Comparison of ENCODE assay signal across 11 cellular contexts in the genomic region with DNA sequence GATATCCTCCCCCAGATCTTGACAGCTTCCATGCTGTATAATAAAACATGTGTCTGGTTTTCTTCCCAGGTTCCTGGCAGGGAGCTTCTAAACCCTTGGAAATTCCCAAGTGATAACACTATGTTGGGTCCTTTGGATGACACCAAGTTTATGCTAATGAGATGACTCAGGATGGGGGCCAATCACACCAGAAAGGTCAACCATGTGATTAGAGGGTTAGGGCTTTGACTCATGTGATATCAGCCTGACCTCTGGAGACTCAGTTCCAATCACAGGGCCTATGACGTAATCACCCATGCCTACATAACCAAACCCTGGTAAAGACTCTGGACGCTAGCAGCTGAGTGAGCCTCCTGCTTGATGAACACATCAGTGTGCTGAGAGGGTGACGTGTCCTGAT.
DNase-seq lines count a peak whose midpoint lies in the region; ATAC-seq and TF ChIP-seq lines count a peak whose summit lies in the region.
"Had no signal": no experiment of that assay in that cellular context is flagged by ENCODE, and none has a peak within 500 bp of the region (broad histone marks: within the 10 kb centered on the region; RNA-seq: fewer than 3 reads in every experiment).

No MANE protein-coding gene starts in this region.

- CTCF ChIA-PET in SK-N-SH (lab: Yijun Ruan, JAX) (interaction anchor here (1.0 to 1.5 kb wide), 2 partner anchors 16 to 26 kb away, joined by 3 to 5 read pairs; no protein-coding TSS in a partner anchor), Caco-2 (lab: Charles Lee) (no interaction called here)

- POLR2A ChIA-PET in SK-N-SH (lab: Yijun Ruan, JAX) = no interaction called here
- POLR2A ChIA-PET in Caco-2 (lab: Charles Lee) = no interaction called here

- DNase-seq in ELF-1 (ENCODE audit: low read depth, low spot score) (peak; percentile 74), SK-N-SH (no peak), fibroblast of villous mesenchyme (ENCODE audit: low read depth) (peak; percentile 78), Caco-2 (no peak), type B pancreatic cell (ENCODE audit: extremely low spot score, unreplicated experiment) (no peak), GDM1 (lab: John Stamatoyannopoulos, UW) (no peak)
- DNase-seq: activated CD8-positive, alpha-beta T cell treated with anti-CD3 and anti-CD28 coated beads, Interleukin-2, amount 10 ng/mL, durations not matched to agents 7 days and 5 days; Karpas-422; stimulated activated naive CD8-positive, alpha-beta T cell treated with anti-CD3 and anti-CD28 coated beads, Interleukin-15, Interleukin-2, amounts not matched to agents 100 U/mL and 50 U/mL, for 24 hours had no signal

- no peaks in the 10 kb centered on the region for H4K20me1 ChIP-seq in SK-N-SH (ENCODE audit: insufficient read depth)

- H3F3A ChIP-seq in SK-N-SH (replicated peaks; ENCODE audit: insufficient read depth) = peaks cover 45% of the 10 kb centered on the region

- H3K9me3 ChIP-seq in SK-N-SH = 0 out of 2 replicates have a peak, but pooled peaks cover 3% of the 10 kb centered on the region
- H3K9me3 ChIP-seq in Caco-2 = 0 out of 2 replicates have a peak, but pooled peaks cover 3% of the 10 kb centered on the region

- H3K36me3 Mint-ChIP-seq in Caco-2 (ENCODE audit: insufficient read depth, unreplicated experiment) = no peaks in the 10 kb centered on the region
- peaks cover 5% of the 10 kb centered on the region for H3K36me3 Mint-ChIP-seq in type B pancreatic cell

- no peaks in the 10 kb centered on the region for H3K9me2 ChIP-seq in SK-N-SH

- intact Hi-C loops in Caco-2 (cut with micrococcal nuclease; ENCODE audit: unreplicated experiment) = no loop called here

- H3K27ac Mint-ChIP-seq in Caco-2 (ENCODE audit: unreplicated experiment) (no peak overlapping the region), type B pancreatic cell (no peak overlapping the region)
- H3K27ac Mint-ChIP-seq: activated CD8-positive, alpha-beta T cell treated with anti-CD3 and anti-CD28 coated beads, Interleukin-2, amount 10 ng/mL, durations not matched to agents 7 days and 5 days had no signal

- H3K4me1 Mint-ChIP-seq in Caco-2 (ENCODE audit: low read depth, unreplicated experiment) (no peaks in the 10 kb centered on the region), type B pancreatic cell (ENCODE audit: unreplicated experiment) (no peaks in the 10 kb centered on the region)

- TF ChIP-seq CTCF in SK-N-SH (IDR thresholded peaks at IDR 0.05) (no peak), fibroblast of villous mesenchyme (IDR thresholded peaks at IDR 0.05; ENCODE audit: insufficient read depth, low read depth, low read length) (no peak), Caco-2 (IDR thresholded peaks at IDR 0.05; ENCODE audit: insufficient read depth in 1 of 2, low read depth in 1 of 2, low read length in 1 of 2, severe bottlenecking in 1 of 2, unreplicated experiment in 1 of 2) (no peak), type B pancreatic cell (conservative IDR thresholded peaks at IDR 0.05) (no peak)

- no peak for TF ChIP-seq RAD21 in SK-N-SH (IDR thresholded peaks at IDR 0.05; ENCODE audit: low read length)

- H3K9ac ChIP-seq in SK-N-SH = no peak overlapping the region
- no peak overlapping the region for H3K9ac ChIP-seq in rectal smooth muscle tissue (ENCODE audit: low read length)

- TF ChIP-seq EP300 in SK-N-SH (IDR thresholded peaks at IDR 0.05; ENCODE audit: borderline replicate concordance in 1 of 2, low read depth in 1 of 2, low read length in 1 of 2) = peak in 1 of 2 experiments; percentile 52; a peak in 1 of 4 replicates

- H3K4me1 ChIP-seq in SK-N-SH (ENCODE audit: control insufficient read depth in 1 of 2, insufficient read depth in 2 of 2, low read depth in 1 of 2, low read length in 1 of 2) = peaks cover 7 to 41% of the 10 kb centered on the region in 2 experiments; a peak in 3 of 4 replicates
- H3K4me1 ChIP-seq in rectal smooth muscle tissue (ENCODE audit: control insufficient read depth, insufficient read depth, low read length) = peaks cover 9% of the 10 kb centered on the region
- no peaks in the 10 kb centered on the region for H3K4me1 ChIP-seq in Caco-2

- H3K4me3 ChIP-seq in SK-N-SH (ENCODE audit: low read depth in 2 of 2, low read length in 1 of 2) (no peak overlapping the region), fibroblast of villous mesenchyme (ENCODE audit: low read depth, low read length) (no peak overlapping the region), rectal smooth muscle tissue (ENCODE audit: low read length) (no peak overlapping the region), Caco-2 (ENCODE audit: low read depth, low read length) (no peak overlapping the region)

- H2AFZ ChIP-seq in SK-N-SH (ENCODE audit: low read depth) = no peak overlapping the region

- ATAC-seq in GM21423 (IDR thresholded peaks at IDR 0.05; ENCODE audit: unreplicated experiment) = no peak
- ATAC-seq: activated CD8-positive, alpha-beta T cell treated with anti-CD3 and anti-CD28 coated beads, Interleukin-2, amount 10 ng/mL, durations not matched to agents 7 days and 5 days; stimulated activated naive CD8-positive, alpha-beta T cell treated with anti-CD3 and anti-CD28 coated beads, Interleukin-15, Interleukin-2, amounts not matched to agents 100 U/mL and 50 U/mL, for 24 hours had no signal

- no peaks in the 10 kb centered on the region for H3K27me3 Mint-ChIP-seq in Caco-2 (ENCODE audit: insufficient read depth, unreplicated experiment)
- H3K27me3 Mint-ChIP-seq in type B pancreatic cell = peaks cover 3% of the 10 kb centered on the region

- no peaks in the 10 kb centered on the region for H3K27me3 ChIP-seq in SK-N-SH (ENCODE audit: insufficient read depth)
- no peaks in the 10 kb centered on the region for H3K27me3 ChIP-seq in rectal smooth muscle tissue (ENCODE audit: control insufficient read depth, insufficient read depth, low read length)
- H3K27me3 ChIP-seq in Caco-2 (replicated peaks; ENCODE audit: control insufficient read depth, insufficient read depth, low read length) = no peaks in the 10 kb centered on the region

- no TSS peak for BruUV-seq in Caco-2 (replicated peaks; lab: Mats Ljungman, UMichigan)

- H3K36me3 ChIP-seq in SK-N-SH (replicated peaks in 1 of 2; ENCODE audit: control insufficient read depth in 1 of 2, insufficient read depth in 2 of 2, low read length in 1 of 2) (no peaks in the 10 kb centered on the region), rectal smooth muscle tissue (ENCODE audit: control insufficient read depth, insufficient read depth, low read length) (no peaks in the 10 kb centered on the region), Caco-2 (ENCODE audit: control insufficient read depth, insufficient read depth, low read length) (no peaks in the 10 kb centered on the region)

- H3K27ac ChIP-seq in SK-N-SH (ENCODE audit: low read depth in 2 of 2, low read length in 1 of 2) (peak overlapping the region in 1 of 2 experiments; percentile 86; a peak in 2 of 4 replicates), rectal smooth muscle tissue (ENCODE audit: low read depth, low read length) (peak overlapping the region; percentile 62)

- H3K4me2 ChIP-seq in SK-N-SH = no peak overlapping the region

- H3K9me3 Mint-ChIP-seq in Caco-2 (ENCODE audit: unreplicated experiment) (peaks cover 7% of the 10 kb centered on the region), type B pancreatic cell (peaks cover 5% of the 10 kb centered on the region)

- H3K4me3 Mint-ChIP-seq in Caco-2 (ENCODE audit: unreplicated experiment) (no peak overlapping the region), type B pancreatic cell (no peak overlapping the region)
- H3K4me3 Mint-ChIP-seq: activated CD8-positive, alpha-beta T cell treated with anti-CD3 and anti-CD28 coated beads, Interleukin-2, amount 10 ng/mL, durations not matched to agents 7 days and 5 days had no signal

- 33% methylated on average over 2 of the region's 3 CpGs for WGBS in SK-N-SH (ENCODE audit: low lambda C conversion rate)

- no peaks in the 10 kb centered on the region for H3K79me2 ChIP-seq in SK-N-SH (ENCODE audit: insufficient read depth)

TF ChIP-seq in SK-N-SH, 30 proteins besides CTCF, POLR2A, EP300 and RAD21 (continues in another document):
- TF ChIP-seq SIN3A (IDR thresholded peaks at IDR 0.05; ENCODE audit: borderline replicate concordance, low read depth, low read length) = no peak
- no peak for TF ChIP-seq ELF1 (IDR thresholded peaks at IDR 0.05)
- peak; percentile 43; the same call in 1 of the 2 replicates for TF ChIP-seq NFIC (IDR thresholded peaks at IDR 0.05; ENCODE audit: borderline replicate concordance)
- peak; percentile 81 for TF ChIP-seq TCF12 (IDR thresholded peaks at IDR 0.05)
- TF ChIP-seq, protein P1, sequence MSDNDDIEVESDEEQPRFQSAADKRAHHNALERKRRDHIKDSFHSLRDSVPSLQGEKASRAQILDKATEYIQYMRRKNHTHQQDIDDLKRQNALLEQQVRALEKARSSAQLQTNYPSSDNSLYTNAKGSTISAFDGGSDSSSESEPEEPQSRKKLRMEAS (IDR thresholded peaks at IDR 0.05; ENCODE audit: low read depth) = peak; percentile 19; the same call in 1 of the 2 replicates
- no peak for TF ChIP-seq MEF2A (IDR thresholded peaks at IDR 0.05; ENCODE audit: borderline replicate concordance, low read depth)
- no peak for TF ChIP-seq CHD2 (IDR thresholded peaks at IDR 0.05; ENCODE audit: low read length, partially characterized antibody)
- TF ChIP-seq FOSL2 (IDR thresholded peaks at IDR 0.05; ENCODE audit: borderline replicate concordance, low read depth) = peak; percentile 70; the same call in 1 of the 2 replicates
- no peak for TF ChIP-seq GABPA (IDR thresholded peaks at IDR 0.05; ENCODE audit: low read depth)
- TF ChIP-seq, protein P2, sequence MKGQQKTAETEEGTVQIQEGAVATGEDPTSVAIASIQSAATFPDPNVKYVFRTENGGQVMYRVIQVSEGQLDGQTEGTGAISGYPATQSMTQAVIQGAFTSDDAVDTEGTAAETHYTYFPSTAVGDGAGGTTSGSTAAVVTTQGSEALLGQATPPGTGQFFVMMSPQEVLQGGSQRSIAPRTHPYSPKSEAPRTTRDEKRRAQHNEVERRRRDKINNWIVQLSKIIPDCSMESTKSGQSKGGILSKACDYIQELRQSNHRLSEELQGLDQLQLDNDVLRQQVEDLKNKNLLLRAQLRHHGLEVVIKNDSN (IDR thresholded peaks at IDR 0.05; ENCODE audit: borderline replicate concordance, low read depth) = peak; percentile 58; the same call in 1 of the 2 replicates
- TF ChIP-seq EZH2phosphoT487 (IDR thresholded peaks at IDR 0.05; ENCODE audit: borderline replicate concordance, low read depth) = no peak
- TF ChIP-seq, protein P3, sequence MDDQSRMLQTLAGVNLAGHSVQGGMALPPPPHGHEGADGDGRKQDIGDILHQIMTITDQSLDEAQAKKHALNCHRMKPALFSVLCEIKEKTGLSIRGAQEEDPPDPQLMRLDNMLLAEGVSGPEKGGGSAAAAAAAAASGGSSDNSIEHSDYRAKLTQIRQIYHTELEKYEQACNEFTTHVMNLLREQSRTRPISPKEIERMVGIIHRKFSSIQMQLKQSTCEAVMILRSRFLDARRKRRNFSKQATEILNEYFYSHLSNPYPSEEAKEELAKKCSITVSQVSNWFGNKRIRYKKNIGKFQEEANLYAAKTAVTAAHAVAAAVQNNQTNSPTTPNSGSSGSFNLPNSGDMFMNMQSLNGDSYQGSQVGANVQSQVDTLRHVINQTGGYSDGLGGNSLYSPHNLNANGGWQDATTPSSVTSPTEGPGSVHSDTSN (IDR thresholded peaks at IDR 0.05) = peak; percentile 43; the same call in 1 of the 2 replicates
- peak; percentile 54; the same call in 1 of the 2 replicates for TF ChIP-seq JUND (IDR thresholded peaks at IDR 0.05)

Comparison
In these comparisons a context has a peak if more than half of its experiments do, and no peak if none do; other contexts are left out.
1. DNase-seq: peak in ELF-1 (single experiment) and fibroblast of villous mesenchyme (single experiment); none in SK-N-SH (single experiment), Caco-2 (0 of 2), type B pancreatic cell (single experiment) and GDM1 (single experiment).